ENCODE assay signal across 33 cellular contexts in the genomic region with DNA sequence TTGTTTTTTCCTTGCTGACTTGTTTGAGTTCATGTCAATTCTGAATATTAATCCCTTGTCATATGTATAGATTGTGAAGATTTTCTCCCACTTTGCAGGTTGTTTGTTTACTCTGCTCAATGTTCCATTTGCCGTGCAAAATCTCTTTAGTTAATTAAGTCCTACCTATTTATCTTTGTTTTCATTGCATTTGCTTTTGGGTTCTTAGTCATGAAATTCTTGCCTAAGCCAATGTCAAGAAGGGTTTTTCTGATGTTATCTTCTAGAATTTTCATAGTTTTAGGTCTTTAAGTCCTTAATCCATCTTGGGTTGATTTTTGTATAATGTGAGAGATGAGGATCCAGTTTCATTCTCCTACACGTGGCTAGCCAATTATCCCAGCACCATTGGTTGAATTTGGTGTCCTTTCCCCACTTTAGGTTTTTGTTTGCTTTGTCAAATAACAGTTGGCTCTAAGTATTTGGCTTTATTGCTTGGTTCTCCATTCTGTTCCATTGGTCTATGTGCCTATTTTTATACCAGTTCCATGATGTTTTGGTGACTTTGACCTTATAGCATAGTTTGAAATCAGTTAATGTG.
"Had no signal": no experiment of that assay in that cellular context is flagged by ENCODE, and none has a peak within 500 bp of the region (broad histone marks: within the 10 kb centered on the region; RNA-seq: fewer than 3 reads in every experiment).

No MANE protein-coding gene starts in this region.

- DNase-seq: Karpas-422, Kasumi-1, MG63, MM.1S, MV-4-11, NCI-H1048, NCI-H1092, NCI-H1092 treated with DMSO at 0.1 percent for 48 hours, NCI-H1105, NCI-H1105 treated with DMSO at 0.1 percent for 48 hours, NCI-H1417, NCI-H1417 treated with DMSO at 0.1 percent for 48 hours, NCI-H1436, NCI-H1436 treated with DMSO at 0.1 percent for 48 hours, NCI-H146, NCI-H1694, NCI-H1694 treated with DMSO at 0.1 percent for 48 hours, NCI-H187, NCI-H187 treated with DMSO at 0.1 percent for 48 hours, NCI-H1930, NCI-H2029, NCI-H2029 treated with DMSO at 0.1 percent for 48 hours, NCI-H2081, NCI-H2081 treated with DMSO at 0.1 percent for 48 hours, NCI-H2107, NCI-H2171, NCI-H2171 treated with DMSO at 0.1 percent for 48 hours, NCI-H2227 treated with DMSO at 0.1 percent for 48 hours, NCI-H226, NCI-H345, NCI-H446, NCI-H446 treated with DMSO at 0.1 percent for 48 hours, NCI-H510A had no signal
